8 cellular contexts compared by ENCODE assay signal in the genomic region with DNA sequence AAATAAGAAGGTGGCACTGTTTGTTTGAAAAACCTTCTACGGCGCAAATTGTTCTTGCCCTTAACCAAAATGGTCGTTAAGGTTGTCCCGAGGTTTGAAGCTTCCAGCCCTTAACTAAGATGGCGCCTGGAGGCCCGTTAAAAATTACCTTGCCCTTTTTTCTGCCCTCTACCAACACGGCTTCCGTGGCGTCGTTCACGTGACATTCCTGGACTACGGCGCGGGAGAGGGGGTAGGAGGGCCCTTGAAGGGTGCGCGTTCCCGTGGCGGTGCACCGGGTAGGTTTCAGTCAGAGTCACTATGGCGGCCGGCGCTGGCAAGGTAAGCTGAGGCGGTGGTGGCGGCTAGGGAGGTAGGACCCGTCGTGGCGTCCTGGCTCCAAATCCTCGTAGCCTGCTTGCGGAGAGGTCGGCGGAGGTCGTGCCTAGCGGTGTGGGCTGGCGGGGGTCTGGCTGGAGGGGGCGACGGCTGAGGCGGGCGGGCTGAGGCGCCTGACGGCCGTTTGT.
DNase-seq lines count a peak whose midpoint lies in the region; ATAC-seq lines count a peak whose summit lies in the region.

A gene with protein sequence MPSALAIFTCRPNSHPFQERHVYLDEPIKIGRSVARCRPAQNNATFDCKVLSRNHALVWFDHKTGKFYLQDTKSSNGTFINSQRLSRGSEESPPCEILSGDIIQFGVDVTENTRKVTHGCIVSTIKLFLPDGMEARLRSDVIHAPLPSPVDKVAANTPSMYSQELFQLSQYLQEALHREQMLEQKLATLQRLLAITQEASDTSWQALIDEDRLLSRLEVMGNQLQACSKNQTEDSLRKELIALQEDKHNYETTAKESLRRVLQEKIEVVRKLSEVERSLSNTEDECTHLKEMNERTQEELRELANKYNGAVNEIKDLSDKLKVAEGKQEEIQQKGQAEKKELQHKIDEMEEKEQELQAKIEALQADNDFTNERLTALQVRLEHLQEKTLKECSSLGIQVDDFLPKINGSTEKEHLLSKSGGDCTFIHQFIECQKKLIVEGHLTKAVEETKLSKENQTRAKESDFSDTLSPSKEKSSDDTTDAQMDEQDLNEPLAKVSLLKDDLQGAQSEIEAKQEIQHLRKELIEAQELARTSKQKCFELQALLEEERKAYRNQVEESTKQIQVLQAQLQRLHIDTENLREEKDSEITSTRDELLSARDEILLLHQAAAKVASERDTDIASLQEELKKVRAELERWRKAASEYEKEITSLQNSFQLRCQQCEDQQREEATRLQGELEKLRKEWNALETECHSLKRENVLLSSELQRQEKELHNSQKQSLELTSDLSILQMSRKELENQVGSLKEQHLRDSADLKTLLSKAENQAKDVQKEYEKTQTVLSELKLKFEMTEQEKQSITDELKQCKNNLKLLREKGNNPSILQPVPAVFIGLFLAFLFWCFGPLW (plus strand): TSS at position 288 of the 506 bp plus-strand sequence. CDS start 1,343 bp downstream, outside the sequence.

- H3K4me2 ChIP-seq in BLaER1 treated with 17β-estradiol and CSF1 and Interleukin-3, amounts not matched to agents 10 nM and 100 nM: peak within 1 kb of the TSS; percentile 87 to 99 (median 95)

- DNase-seq in NCI-H748 (lab: John Stamatoyannopoulos, UW; ENCODE audit: unreplicated experiment): peak; percentile 95
- peak; percentile 95 for DNase-seq in activated CD4-positive, alpha-beta T cell treated with anti-CD3 and anti-CD28 coated beads, Interleukin-2, amount 50 U/mL, for 1 hour
- peak; percentile 96 for DNase-seq in dedifferentiated amniotic fluid mesenchymal stem cell (ENCODE audit: extremely low spot score)
- peak; percentile 99 for DNase-seq in left kidney (ENCODE audit: low read depth, low spot score)
- peak; percentile 94 to 96 for DNase-seq in stimulated activated CD4-positive, alpha-beta T cell treated with anti-CD3 and anti-CD28 coated beads, Interleukin-2, amount 100 ng/mL, for 24 hours

- H3K4me1 ChIP-seq in BLaER1 treated with 17β-estradiol and CSF1 and Interleukin-3, amounts not matched to agents 10 nM and 100 nM: peaks cover 28 to 44% (median 35%) of the 10 kb centered on the region in 10 experiments

- no peaks in the 10 kb centered on the region for H3K27me3 ChIP-seq in BLaER1 treated with 17β-estradiol and CSF1 and Interleukin-3, amounts not matched to agents 10 nM and 100 nM

- H3K4me3 ChIP-seq in BLaER1 treated with 17β-estradiol and CSF1 and Interleukin-3, amounts not matched to agents 10 nM and 100 nM: peak within 1 kb of the TSS; percentile 81 to 99 (median 90)

- H4K20me1 ChIP-seq in BLaER1 treated with 17β-estradiol and CSF1 and Interleukin-3, amounts not matched to agents 10 nM and 100 nM: peaks cover 31 to 46% (median 43%) of the 10 kb centered on the region in 11 experiments

- peak within 1 kb of the TSS; percentile 84 to 96 (median 91) for H3K27ac ChIP-seq in BLaER1 treated with 17β-estradiol and CSF1 and Interleukin-3, amounts not matched to agents 10 nM and 100 nM

- ATAC-seq in GM19351 (IDR thresholded peaks at IDR 0.05; ENCODE audit: unreplicated experiment) (peak; percentile 79), HG03521 (IDR thresholded peaks at IDR 0.05; ENCODE audit: unreplicated experiment) (peak; percentile 89)

- peak within 1 kb of the TSS; percentile 86 to 98 (median 94) for H3K9ac ChIP-seq in BLaER1 treated with 17β-estradiol and CSF1 and Interleukin-3, amounts not matched to agents 10 nM and 100 nM

- H3K36me3 ChIP-seq in BLaER1 treated with 17β-estradiol and CSF1 and Interleukin-3, amounts not matched to agents 10 nM and 100 nM: peaks cover 16 to 33% (median 22%) of the 10 kb centered on the region in 11 experiments; a peak in 21 of 22 replicates

- H3K9me3 ChIP-seq in BLaER1 treated with 17β-estradiol and CSF1 and Interleukin-3, amounts not matched to agents 10 nM and 100 nM (replicated peaks in 1 of 11): no peaks in the 10 kb centered on the region

Comparison
In these comparisons a context has a peak if more than half of its experiments do, and no peak if none do; other contexts are left out.
1. Peak in every context shown above with its lines: DNase-seq, ATAC-seq, H3K4me3 ChIP-seq and H3K27ac ChIP-seq.